In genomic region chr20:24529032-24529431, GRCh38 we compare ENCODE assay signal across 17 cellular contexts. TPM values are rescaled to one million over a fixed set of nuclear protein-coding genes. Genes with fewer than 3 reads are reported as not detected.
A peak's percentile ranks its signal among the peaks of the same experiment; 100 is the strongest.
DNase-seq lines count a peak whose midpoint lies in the region; ATAC-seq and TF ChIP-seq lines count a peak whose summit lies in the region.
"Had no signal": no experiment of that assay in that cellular context is flagged by ENCODE, and none has a peak within 500 bp of the region (broad histone marks: within the 10 kb centered on the region; RNA-seq: fewer than 3 reads in every experiment).

No MANE protein-coding gene starts in this region.

- 76% methylated on average over 2 of the region's 2 CpGs for WGBS in esophagus muscularis mucosa

- H3K79me2 ChIP-seq in DND-41 (ENCODE audit: insufficient read depth, low read length): no peaks in the 10 kb centered on the region

- no peak overlapping the region for H2AFZ ChIP-seq in DND-41 (ENCODE audit: low read depth, low read length)

- H3K36me3 ChIP-seq in DND-41 (ENCODE audit: insufficient read depth, low read length) (no peaks in the 10 kb centered on the region), esophagus muscularis mucosa (no peaks in the 10 kb centered on the region)

- no peaks in the 10 kb centered on the region for H3K36me3 Mint-ChIP-seq in activated naive CD8-positive, alpha-beta T cell treated with anti-CD3 and anti-CD28 coated beads, Interleukin-2, amount 50 U/mL, for 24 hours (ENCODE audit: low read depth)
- H3K36me3 Mint-ChIP-seq in activated naive CD8-positive, alpha-beta T cell treated with anti-CD3 and anti-CD28 coated beads for 36 hours: no peaks in the 10 kb centered on the region
- H3K36me3 Mint-ChIP-seq: CD4-positive, CD25-positive, alpha-beta regulatory T cell; CD8-positive, alpha-beta T cell had no signal

- H3K4me3 Mint-ChIP-seq in activated naive CD8-positive, alpha-beta T cell treated with anti-CD3 and anti-CD28 coated beads, Interleukin-2, amount 50 U/mL, for 24 hours: no peak overlapping the region
- H3K4me3 Mint-ChIP-seq in activated naive CD8-positive, alpha-beta T cell treated with anti-CD3 and anti-CD28 coated beads for 36 hours: no peak overlapping the region
- H3K4me3 Mint-ChIP-seq in stimulated activated naive CD8-positive, alpha-beta T cell treated with anti-CD3 and anti-CD28 coated beads, Interleukin-15, amount 100 ng/mL, for 72 hours: no peak overlapping the region
- H3K4me3 Mint-ChIP-seq: CD4-positive, CD25-positive, alpha-beta regulatory T cell; CD8-positive, alpha-beta T cell had no signal

- no peak for DNase-seq in activated naive CD8-positive, alpha-beta T cell treated with anti-CD3 and anti-CD28 coated beads, Interleukin-2, amount 50 U/mL, for 24 hours
- no peak for DNase-seq in activated naive CD8-positive, alpha-beta T cell treated with anti-CD3 and anti-CD28 coated beads for 36 hours
- no peak for DNase-seq in DND-41
- peak; percentile 34 for DNase-seq in esophagus muscularis mucosa (ENCODE audit: extremely low spot score)
- no peak for DNase-seq in stimulated activated naive CD8-positive, alpha-beta T cell treated with anti-CD3 and anti-CD28 coated beads, Interleukin-15, amount 100 ng/mL, for 72 hours
- no peak for DNase-seq in DMS114 treated with DMSO at 0.1 percent for 48 hours (lab: John Stamatoyannopoulos, UW; ENCODE audit: unreplicated experiment)
- DNase-seq: Caco-2; CD4-positive, CD25-positive, alpha-beta regulatory T cell; CD8-positive, alpha-beta T cell; DMS79; GF-D8; GOT3; H7; HCEC 1CT had no signal

- intact Hi-C loops in esophagus muscularis mucosa (cut with DNase I): no loop called here

- H3K4me1 Mint-ChIP-seq in activated naive CD8-positive, alpha-beta T cell treated with anti-CD3 and anti-CD28 coated beads, Interleukin-2, amount 50 U/mL, for 24 hours: no peaks in the 10 kb centered on the region
- peaks cover 3% of the 10 kb centered on the region for H3K4me1 Mint-ChIP-seq in activated naive CD8-positive, alpha-beta T cell treated with anti-CD3 and anti-CD28 coated beads for 36 hours
- peaks cover 8% of the 10 kb centered on the region for H3K4me1 Mint-ChIP-seq in stimulated activated naive CD8-positive, alpha-beta T cell treated with anti-CD3 and anti-CD28 coated beads, Interleukin-15, amount 100 ng/mL, for 72 hours

- no peak overlapping the region for H3K4me3 ChIP-seq in DND-41 (ENCODE audit: low read depth in 1 of 2, low read length in 2 of 2)
- no peak overlapping the region for H3K4me3 ChIP-seq in esophagus muscularis mucosa

- no peaks in the 10 kb centered on the region for H3K9me3 ChIP-seq in DND-41 (ENCODE audit: insufficient read depth, low read length, severe bottlenecking)
- no peaks in the 10 kb centered on the region for H3K9me3 ChIP-seq in esophagus muscularis mucosa
- H3K9me3 ChIP-seq: Caco-2 had no signal

- no peaks in the 10 kb centered on the region for H3K9me3 Mint-ChIP-seq in activated naive CD8-positive, alpha-beta T cell treated with anti-CD3 and anti-CD28 coated beads, Interleukin-2, amount 50 U/mL, for 24 hours
- no peaks in the 10 kb centered on the region for H3K9me3 Mint-ChIP-seq in activated naive CD8-positive, alpha-beta T cell treated with anti-CD3 and anti-CD28 coated beads for 36 hours
- H3K9me3 Mint-ChIP-seq in stimulated activated naive CD8-positive, alpha-beta T cell treated with anti-CD3 and anti-CD28 coated beads, Interleukin-15, amount 100 ng/mL, for 72 hours: peaks cover 6 to 8% of the 10 kb centered on the region in 2 donors
- H3K9me3 Mint-ChIP-seq: CD8-positive, alpha-beta T cell had no signal

- no peak overlapping the region for H3K4me2 ChIP-seq in DND-41 (ENCODE audit: insufficient read depth, low read length)

- H3K27ac ChIP-seq in DND-41 (ENCODE audit: low read length) (no peak overlapping the region), esophagus muscularis mucosa (replicated peaks in 1 of 4) (no peak overlapping the region)
- H3K27ac ChIP-seq: C4-2B had no signal

- H3K27me3 Mint-ChIP-seq in activated naive CD8-positive, alpha-beta T cell treated with anti-CD3 and anti-CD28 coated beads, Interleukin-2, amount 50 U/mL, for 24 hours: no peaks in the 10 kb centered on the region
- H3K27me3 Mint-ChIP-seq in activated naive CD8-positive, alpha-beta T cell treated with anti-CD3 and anti-CD28 coated beads for 36 hours: no peaks in the 10 kb centered on the region
- H3K27me3 Mint-ChIP-seq in stimulated activated naive CD8-positive, alpha-beta T cell treated with anti-CD3 and anti-CD28 coated beads, Interleukin-15, amount 100 ng/mL, for 72 hours: no peaks in the 10 kb centered on the region
- H3K27me3 Mint-ChIP-seq: CD4-positive, CD25-positive, alpha-beta regulatory T cell had no signal

- H3K4me1 ChIP-seq in DND-41 (ENCODE audit: insufficient read depth, low read length) (peaks cover 3% of the 10 kb centered on the region; the same call in 1 of the 2 replicates), esophagus muscularis mucosa (no peaks in the 10 kb centered on the region)
- H3K4me1 ChIP-seq: Caco-2 had no signal

- TF ChIP-seq POLR2A in esophagus muscularis mucosa (IDR thresholded peaks at IDR 0.05; ENCODE audit: low read depth): no peak

- peak; percentile 52 for ATAC-seq in activated naive CD8-positive, alpha-beta T cell treated with anti-CD3 and anti-CD28 coated beads, Interleukin-2, amount 50 U/mL, for 24 hours
- ATAC-seq in DND-41 (ENCODE audit: insufficient read depth, low read depth) (peak; percentile 29; the same call in 2 of the 3 replicates), GM21529 (IDR thresholded peaks at IDR 0.05; ENCODE audit: unreplicated experiment) (no peak)
- ATAC-seq in stimulated activated naive CD8-positive, alpha-beta T cell treated with anti-CD3 and anti-CD28 coated beads, Interleukin-15, amount 100 ng/mL, for 72 hours: peak; percentile 71
- ATAC-seq: CD8-positive, alpha-beta T cell had no signal

- H3K9ac ChIP-seq in DND-41 (ENCODE audit: low read depth, low read length): no peak overlapping the region

- H3K27ac Mint-ChIP-seq in activated naive CD8-positive, alpha-beta T cell treated with anti-CD3 and anti-CD28 coated beads, Interleukin-2, amount 50 U/mL, for 24 hours: no peak overlapping the region
- H3K27ac Mint-ChIP-seq in activated naive CD8-positive, alpha-beta T cell treated with anti-CD3 and anti-CD28 coated beads for 36 hours: no peak overlapping the region
- no peak overlapping the region for H3K27ac Mint-ChIP-seq in stimulated activated naive CD8-positive, alpha-beta T cell treated with anti-CD3 and anti-CD28 coated beads, Interleukin-15, amount 100 ng/mL, for 72 hours
- H3K27ac Mint-ChIP-seq: CD4-positive, CD25-positive, alpha-beta regulatory T cell; CD8-positive, alpha-beta T cell had no signal

- TF ChIP-seq CTCF in DND-41 (IDR thresholded peaks at IDR 0.05; ENCODE audit: borderline replicate concordance, extremely low read depth, low read length, poor library complexity, severe bottlenecking) (no peak), esophagus muscularis mucosa (IDR thresholded peaks at IDR 0.05) (no peak)

- no peaks in the 10 kb centered on the region for H3K27me3 ChIP-seq in DND-41 (ENCODE audit: insufficient read depth, low read length, poor library complexity)
- peaks cover 0 to 14% (median 0%) of the 10 kb centered on the region in 4 donors for H3K27me3 ChIP-seq in esophagus muscularis mucosa

- no peaks in the 10 kb centered on the region for H4K20me1 ChIP-seq in DND-41 (ENCODE audit: insufficient read depth, low read length)

- TF ChIP-seq EP300 in esophagus muscularis mucosa (IDR thresholded peaks at IDR 0.05): no peak

RNA-seq across cellular contexts. Expression of gene SYNDIG1, which starts 59.6 kb away (rescaled TPM):
- not detected for total RNA-seq in activated naive CD8-positive, alpha-beta T cell treated with anti-CD3 and anti-CD28 coated beads for 36 hours
- total RNA-seq in esophagus muscularis mucosa: not detected
- total RNA-seq: Caco-2; CD4-positive, CD25-positive, alpha-beta regulatory T cell; CD8-positive, alpha-beta T cell; G401 had no signal
